Comparison of ENCODE assay signal across 19 cellular contexts in genomic region chr12:72094490-72094889, GRCh38.
DNase-seq lines count a peak whose midpoint lies in the region; TF ChIP-seq lines count a peak whose summit lies in the region.
"Had no signal": no experiment of that assay in that cellular context is flagged by ENCODE, and none has a peak within 500 bp of the region (broad histone marks: within the 10 kb centered on the region; RNA-seq: fewer than 3 reads in every experiment).

No MANE protein-coding gene starts in this region.

- H3K4me3 ChIP-seq in LNCaP clone FGC (ENCODE audit: low read depth, low read length), result no peak overlapping the region

- TF ChIP-seq CTCF in LNCaP clone FGC (IDR thresholded peaks at IDR 0.05; ENCODE audit: control insufficient read depth, extremely low read depth, insufficient read depth) (no peak), GM13977 (IDR thresholded peaks at IDR 0.05; ENCODE audit: extremely low read depth, insufficient read depth, missing control alignments) (no peak)

- in situ Hi-C loops in GM13977 (cut with MboI; ENCODE audit: low pct_unique_long_range_greater_than_20kb, low sequenced_read_pairs, unreplicated experiment), result no loop called here

- peak overlapping the region; percentile 61 for H3K27ac ChIP-seq in caudate nucleus (ENCODE audit: low read depth, low read length)

- DNase-seq in LNCaP clone FGC (ENCODE audit: low read depth), result peak; percentile 7
- DNase-seq in NCI-H774 (lab: John Stamatoyannopoulos, UW), result peak; percentile 62
- DNase-seq in caudate nucleus (lab: John Stamatoyannopoulos, UW), result no peak
- no peak for DNase-seq in activated CD4-positive, alpha-beta T cell treated with anti-CD3 and anti-CD28 coated beads for 4 hours
- no peak for DNase-seq in occipital lobe (lab: John Stamatoyannopoulos, UW)
- DNase-seq in HUDEP-2 (lab: John Stamatoyannopoulos, UW; ENCODE audit: unreplicated experiment in 76 of 76), result no peak
- no peak for DNase-seq in GM13977 (ENCODE audit: low spot score)
- DNase-seq: BE2C, KBM-7, NCI-H1105, NCI-H146, NCI-H2081, NCI-H2171, NCI-H345, NCI-H524, PC-3, Right ventricle myocardium superior, SK-N-SH, T-helper 2 cell had no signal

Comparison
In these comparisons a context has a peak if more than half of its experiments do, and no peak if none do; other contexts are left out.
1. DNase-seq: peak in LNCaP clone FGC (single experiment) and NCI-H774 (single experiment); none in caudate nucleus (0 of 61), activated CD4-positive, alpha-beta T cell treated with anti-CD3 and anti-CD28 coated beads for 4 hours (0 of 2), occipital lobe (single experiment), HUDEP-2 (0 of 76) and GM13977 (single experiment).